18 cellular contexts compared by ENCODE assay signal in genomic region chr4:181293014-181293413, GRCh38.
A peak's percentile ranks its signal among the peaks of the same experiment; 100 is the strongest.
DNase-seq lines count a peak whose midpoint lies in the region; ATAC-seq and TF ChIP-seq lines count a peak whose summit lies in the region.
"Had no signal": no experiment of that assay in that cellular context is flagged by ENCODE, and none has a peak within 500 bp of the region (broad histone marks: within the 10 kb centered on the region; RNA-seq: fewer than 3 reads in every experiment).

No MANE protein-coding gene starts in this region.

- H3K9ac ChIP-seq in neuronal stem cell (ENCODE audit: low read depth, low read length, poor library complexity) = no peak overlapping the region
- H3K9ac ChIP-seq: BLaER1 had no signal

- H3K36me3 ChIP-seq in heart right ventricle = no peaks in the 10 kb centered on the region
- no peaks in the 10 kb centered on the region for H3K36me3 ChIP-seq in left ventricle myocardium inferior
- no peaks in the 10 kb centered on the region for H3K36me3 ChIP-seq in neuronal stem cell (replicated peaks in 1 of 2; ENCODE audit: control insufficient read depth in 2 of 2, insufficient read depth in 2 of 2, low read length in 2 of 2)
- no peaks in the 10 kb centered on the region for H3K36me3 ChIP-seq in psoas muscle (ENCODE audit: insufficient read depth in 1 of 2, low read depth in 1 of 2)
- H3K36me3 ChIP-seq in gastrocnemius medialis = no peaks in the 10 kb centered on the region
- H3K36me3 ChIP-seq: BLaER1 had no signal

- H4K91ac ChIP-seq in neuronal stem cell (ENCODE audit: low read depth, low read length, poor library complexity) = no peak overlapping the region

- H3K79me1 ChIP-seq in neuronal stem cell (ENCODE audit: low read depth, low read length) = no peaks in the 10 kb centered on the region

- H2AK5ac ChIP-seq in neuronal stem cell (ENCODE audit: low read depth, low read length) = no peak overlapping the region

- in situ Hi-C loops in gastrocnemius medialis (cut with MboI; ENCODE audit: low sequenced_read_pairs in 4 of 4) = loop anchor here in 1 of 4 donors (25.0 kb wide), 1 partner anchor 244 kb away; no protein-coding TSS in a partner anchor

- ATAC-seq in Right ventricle myocardium inferior (peak; percentile 39), heart right ventricle (peak; percentile 21 to 85 (median 68)), right cardiac atrium (peak in 1 of 2 donors; percentile 45), psoas muscle (no peak), gastrocnemius medialis (no peak)
- ATAC-seq: CD8-positive, alpha-beta T cell had no signal

- no peak overlapping the region for H2BK5ac ChIP-seq in neuronal stem cell (ENCODE audit: low read length)

- H4K8ac ChIP-seq in neuronal stem cell (ENCODE audit: low read depth, low read length) = no peak overlapping the region

- no peak overlapping the region for H2BK12ac ChIP-seq in neuronal stem cell (ENCODE audit: low read length)

- TF ChIP-seq CTCF in heart right ventricle (IDR thresholded peaks at IDR 0.05) (no peak), left ventricle myocardium inferior (IDR thresholded peaks at IDR 0.05; ENCODE audit: borderline replicate concordance) (no peak), psoas muscle (IDR thresholded peaks at IDR 0.05) (no peak), gastrocnemius medialis (IDR thresholded peaks at IDR 0.05 in 4 of 5, conservative IDR thresholded peaks at IDR 0.05 in 1 of 5) (no peak)

- DNase-seq in Right ventricle myocardium inferior (ENCODE audit: missing footprints) (no peak), cardiac septum (ENCODE audit: low spot score) (no peak), heart right ventricle (no peak), left ventricle myocardium inferior (no peak), right cardiac atrium (no peak), neuronal stem cell (ENCODE audit: low spot score) (no peak), psoas muscle (no peak), gastrocnemius medialis (no peak)
- DNase-seq: Caco-2; CD4-positive, CD25-positive, alpha-beta regulatory T cell; CD8-positive, alpha-beta T cell; DMS153; DND-41; H7; HCEC 1CT had no signal

- H2AFZ ChIP-seq in neuronal stem cell (ENCODE audit: low read length) = peak overlapping the region; percentile 36

- H3K27me3 ChIP-seq in heart right ventricle = no peaks in the 10 kb centered on the region
- no peaks in the 10 kb centered on the region for H3K27me3 ChIP-seq in left ventricle myocardium inferior (ENCODE audit: low read depth)
- H3K27me3 ChIP-seq in right cardiac atrium (ENCODE audit: control insufficient read depth, insufficient read depth) = no peaks in the 10 kb centered on the region
- H3K27me3 ChIP-seq in neuronal stem cell (ENCODE audit: control insufficient read depth in 3 of 3, insufficient read depth in 3 of 3, low read depth in 1 of 3, low read length in 3 of 3) = no peaks in the 10 kb centered on the region
- H3K27me3 ChIP-seq in psoas muscle (ENCODE audit: insufficient read depth in 3 of 3, low read length in 2 of 3) = no peaks in the 10 kb centered on the region
- no peaks in the 10 kb centered on the region for H3K27me3 ChIP-seq in gastrocnemius medialis
- H3K27me3 ChIP-seq: BLaER1 had no signal

- H3K4me1 ChIP-seq in heart right ventricle = peaks cover 0 to 24% (median 0%) of the 10 kb centered on the region in 9 donors
- H3K4me1 ChIP-seq in left ventricle myocardium inferior = peaks cover 20% of the 10 kb centered on the region
- H3K4me1 ChIP-seq in right cardiac atrium (ENCODE audit: control insufficient read depth, insufficient read depth, low read length) = peaks cover 3% of the 10 kb centered on the region
- H3K4me1 ChIP-seq in neuronal stem cell (ENCODE audit: control insufficient read depth in 2 of 2, insufficient read depth in 1 of 2, low read depth in 1 of 2, low read length in 2 of 2) = peaks cover 0 to 1% of the 10 kb centered on the region in 2 donors
- H3K4me1 ChIP-seq in psoas muscle = peaks cover 9% of the 10 kb centered on the region
- peaks cover 0 to 9% of the 10 kb centered on the region in 2 donors for H3K4me1 ChIP-seq in gastrocnemius medialis
- H3K4me1 ChIP-seq: Caco-2 had no signal

- no peak overlapping the region for H3K4me2 ChIP-seq in neuronal stem cell (ENCODE audit: insufficient read depth, low read length, poor library complexity, severe bottlenecking)
- H3K4me2 ChIP-seq: BLaER1 had no signal

- H3K9me3 ChIP-seq in heart right ventricle (peaks cover 0 to 10% (median 3%) of the 10 kb centered on the region in 11 donors), left ventricle myocardium inferior (replicated peaks) (peaks cover 10% of the 10 kb centered on the region), right cardiac atrium (ENCODE audit: control insufficient read depth, low read length) (no peaks in the 10 kb centered on the region), neuronal stem cell (replicated peaks in 1 of 2; ENCODE audit: control insufficient read depth in 2 of 2, insufficient read depth in 1 of 2, low read depth in 1 of 2, low read length in 2 of 2) (no peaks in the 10 kb centered on the region), psoas muscle (peaks cover 5% of the 10 kb centered on the region), gastrocnemius medialis (no peaks in the 10 kb centered on the region)
- H3K9me3 ChIP-seq: BLaER1, Caco-2 had no signal

- TF ChIP-seq POLR2A in gastrocnemius medialis (IDR thresholded peaks at IDR 0.05) = no peak

- H3K4ac ChIP-seq in neuronal stem cell (ENCODE audit: low read length) = no peak overlapping the region

- no peak overlapping the region for H2BK120ac ChIP-seq in neuronal stem cell (ENCODE audit: low read depth, low read length)

- peak overlapping the region in 6 of 10 donors; percentile 13 to 67 (median 61) for H3K27ac ChIP-seq in heart right ventricle
- no peak overlapping the region for H3K27ac ChIP-seq in left ventricle myocardium inferior (replicated peaks)
- H3K27ac ChIP-seq in right cardiac atrium (ENCODE audit: low read length) = peak overlapping the region; percentile 72
- no peak overlapping the region for H3K27ac ChIP-seq in neuronal stem cell (replicated peaks; ENCODE audit: low read length)
- no peak overlapping the region for H3K27ac ChIP-seq in psoas muscle
- no peak overlapping the region for H3K27ac ChIP-seq in gastrocnemius medialis
- H3K27ac ChIP-seq: 22Rv1, BLaER1, C4-2B had no signal

- intact Hi-C loops in Right ventricle myocardium inferior (cut with DNase I) (no loop called here), cardiac septum (cut with DNase I) (loop anchor here (1.0 kb wide), 1 partner anchor 21 kb away; no protein-coding TSS in a partner anchor), heart right ventricle (cut with DNase I) (no loop called here), left ventricle myocardium inferior (cut with micrococcal nuclease) (no loop called here), right cardiac atrium (cut with DNase I) (no loop called here), psoas muscle (cut with DNase I) (no loop called here), gastrocnemius medialis (cut with DNase I; ENCODE audit: low total_unique reads) (no loop called here)

- no peak overlapping the region for H3K14ac ChIP-seq in neuronal stem cell (ENCODE audit: low read length)

- no peak overlapping the region for H3K18ac ChIP-seq in neuronal stem cell (ENCODE audit: low read length)

- H3K23ac ChIP-seq in neuronal stem cell (ENCODE audit: low read depth, low read length, poor library complexity) = no peak overlapping the region

- no peak overlapping the region for H2BK15ac ChIP-seq in neuronal stem cell (ENCODE audit: low read length)

- 37 to 42% methylated on average over 3 of the region's 3 CpGs for WGBS in heart right ventricle, 2 donors
- 48% methylated on average over 3 of the region's 3 CpGs for WGBS in right cardiac atrium
- no CpG with 5 or more reads among the region's 3 CpGs for WGBS in neuronal stem cell (ENCODE audit: extremely low coverage in 2 of 2, insufficient read length in 2 of 2, insufficient replicate concordance in 1 of 2), 2 donors
- 90 to 94% (median 92%) methylated on average over 3 of the region's 3 CpGs for WGBS in psoas muscle, 3 donors

- H3K4me3 ChIP-seq in heart right ventricle (peak overlapping the region in 3 of 10 donors; percentile 36 to 44 (median 44)), left ventricle myocardium inferior (no peak overlapping the region), right cardiac atrium (ENCODE audit: low read length) (peak overlapping the region; percentile 13), neuronal stem cell (ENCODE audit: low read length in 2 of 2) (no peak overlapping the region), psoas muscle (no peak overlapping the region), gastrocnemius medialis (no peak overlapping the region)
- H3K4me3 ChIP-seq: BLaER1 had no signal

Comparison
In these comparisons a context has a peak if more than half of its experiments do, and no peak if none do; other contexts are left out.
1. H3K27ac ChIP-seq: peak in heart right ventricle (6 of 10) and right cardiac atrium (single experiment); none in left ventricle myocardium inferior (single experiment), neuronal stem cell (single experiment), psoas muscle (single experiment) and gastrocnemius medialis (0 of 4).
2. ATAC-seq: peak in Right ventricle myocardium inferior (single experiment) and heart right ventricle (8 of 8); none in psoas muscle (0 of 4) and gastrocnemius medialis (0 of 2).